In genomic region chr14:24437020-24437735, GRCh38 we compare ENCODE assay signal across 9 cellular contexts. TPM values are rescaled to one million over a fixed set of nuclear protein-coding genes. Genes with fewer than 3 reads are reported as not detected.
DNase-seq lines count a peak whose midpoint lies in the region; ATAC-seq and TF ChIP-seq lines count a peak whose summit lies in the region.
"Had no signal": no experiment of that assay in that cellular context is flagged by ENCODE, and none has a peak within 500 bp of the region (broad histone marks: within the 10 kb centered on the region; RNA-seq: fewer than 3 reads in every experiment).

No MANE protein-coding gene starts in this region.

- H3K9me2 ChIP-seq in OCI-LY7 (ENCODE audit: insufficient read depth, low read length): no peaks in the 10 kb centered on the region

- BruUV-seq in OCI-LY7 (replicated peaks; lab: Mats Ljungman, UMichigan): no TSS peak

- intact Hi-C loops in OCI-LY7 (cut with micrococcal nuclease; ENCODE audit: unreplicated experiment): no loop called here
- intact Hi-C loops in ovary (cut with DNase I): loop anchor here in 1 of 4 donors (5.0 kb wide), 2 partner anchors 35 to 105 kb away; no protein-coding TSS in a partner anchor

- in situ Hi-C loops in G401 (cut with HindIII; ENCODE audit: low sequenced_read_pairs): no loop called here

- no peak for TF ChIP-seq EP300 in ovary (IDR thresholded peaks at IDR 0.05)

- no peaks in the 10 kb centered on the region for H4K20me1 ChIP-seq in OCI-LY7 (ENCODE audit: insufficient read depth, low read length)

- peak overlapping the region; percentile 37 for H3K4me3 ChIP-seq in OCI-LY7 (ENCODE audit: low read depth, low read length, poor library complexity, severe bottlenecking)
- no peak overlapping the region for H3K4me3 ChIP-seq in ovary
- H3K4me3 ChIP-seq: GM23248 had no signal

- CTCF ChIA-PET in OCI-LY7 (lab: Charles Lee; ENCODE audit: unreplicated experiment): interaction anchor here (2.2 to 3.0 kb wide), 2 partner anchors 75 to 104 kb away, joined by 14 to 16 read pairs; no protein-coding TSS in a partner anchor

- no peak overlapping the region for H2AFZ ChIP-seq in OCI-LY7 (ENCODE audit: low read length)
- H2AFZ ChIP-seq: GM23248 had no signal

- POLR2A ChIA-PET in OCI-LY7 (lab: Charles Lee): interaction anchor here (0.7 to 1.5 kb wide), 5 partner anchors 7 to 104 kb away, joined by 3 to 11 read pairs (median 4); partner anchors contain the start of genes CBLN3 and KHNYN

- 59 to 60% (median 60%) methylated on average over 12 of the region's 12 CpGs for WGBS in ovary, 3 donors

- H3K9me3 ChIP-seq in OCI-LY7 (ENCODE audit: low read length): no peaks in the 10 kb centered on the region
- H3K9me3 ChIP-seq in ovary: no peaks in the 10 kb centered on the region

- H3K27me3 ChIP-seq in ovary: no peaks in the 10 kb centered on the region

- TF ChIP-seq POLR2A in ovary (IDR thresholded peaks at IDR 0.05): no peak

- H3K36me3 ChIP-seq in OCI-LY7 (ENCODE audit: insufficient read depth, low read length) (peaks cover 69% of the 10 kb centered on the region), ovary (no peaks in the 10 kb centered on the region)

- ATAC-seq in GM21576 (IDR thresholded peaks at IDR 0.05; ENCODE audit: unreplicated experiment) (no peak), HG03520 (IDR thresholded peaks at IDR 0.05; ENCODE audit: unreplicated experiment) (no peak)

- H3K27ac ChIP-seq in OCI-LY7 (ENCODE audit: low read depth, low read length, poor library complexity, severe bottlenecking) (peak overlapping the region; percentile 80), cingulate gyrus (ENCODE audit: low read depth, low read length) (peak overlapping the region; percentile 57), ovary (peak overlapping the region in 1 of 2 donors; percentile 35)

- H3K79me2 ChIP-seq in OCI-LY7 (ENCODE audit: insufficient read depth, low read depth, low read length): peaks cover 13% of the 10 kb centered on the region; the same call in 1 of the 2 replicates

- peak overlapping the region; percentile 63 for H3K4me2 ChIP-seq in OCI-LY7 (ENCODE audit: low read length)

- TF ChIP-seq CTCF in OCI-LY7 (conservative IDR thresholded peaks at IDR 0.05; ENCODE audit: low read length) (peak; percentile 57), ovary (IDR thresholded peaks at IDR 0.05) (no peak)

- H3K4me1 ChIP-seq in OCI-LY7 (ENCODE audit: insufficient read depth, low read length, poor library complexity, severe bottlenecking) (peaks cover 52% of the 10 kb centered on the region), ovary (ENCODE audit: insufficient read depth) (peaks cover 3% of the 10 kb centered on the region)

- peak; percentile 2 for DNase-seq in G401 (ENCODE audit: low spot score)
- DNase-seq in OCI-LY7 (ENCODE audit: low spot score): peak; percentile 67
- peak in 3 of 5 donors; percentile 29 to 50 (median 42) for DNase-seq in ovary
- no peak for DNase-seq in DMS53 (lab: John Stamatoyannopoulos, UW)
- no peak for DNase-seq in D341Med (ENCODE audit: low spot score)

RNA-seq across cellular contexts. Expression of gene SDR39U1, which starts 5.4 kb away (rescaled TPM):
- 49.2 and 56.4 TPM in 2 replicates for total RNA-seq in G401 (2014; rRNA removed; shearing (Covaris generic))
- total RNA-seq in OCI-LY7 (2014; rRNA removed; shearing (Covaris generic)): 51.4 and 54.0 TPM in 2 replicates
- 101 and 103 TPM in 2 replicates for total RNA-seq in OCI-LY7 (2022)
- 10 to 100 TPM; 46.2 to 68.8 (median 62.4) TPM for total RNA-seq in ovary
- 10 to 100 TPM; 33.4 to 65.7 TPM for polyA plus RNA-seq in ovary

RNA-seq across cellular contexts. Expression of gene KHNYN, which starts 7.4 kb away (rescaled TPM):
- total RNA-seq in G401 (2014; rRNA removed; shearing (Covaris generic)): 41.9 and 54.9 TPM in 2 replicates
- total RNA-seq in OCI-LY7 (2014; rRNA removed; shearing (Covaris generic)): 50.8 and 56.1 TPM in 2 replicates
- total RNA-seq in OCI-LY7 (2022) (57.5 and 66.4 TPM in 2 replicates), ovary (10 to 100 TPM; 41.1 to 84.8 (median 67.8) TPM)
- polyA plus RNA-seq in ovary: 10 to 100 TPM; 35.1 to 44.4 TPM

RNA-seq across cellular contexts. Expression of gene CBLN3, which starts 7.7 kb away (rescaled TPM):
- total RNA-seq in G401 (2014; rRNA removed; shearing (Covaris generic)): 0.25 and 0.88 TPM in 2 replicates
- 1.2 and 2.0 TPM in 2 replicates for total RNA-seq in OCI-LY7 (2014; rRNA removed; shearing (Covaris generic))
- 6.7 and 7.9 TPM in 2 replicates for total RNA-seq in OCI-LY7 (2022)
- 10 to 100 TPM in 1 of 7 donors, 1 to 10 TPM in 6; 2.0 to 10.5 (median 4.7) TPM for total RNA-seq in ovary
- polyA plus RNA-seq in ovary: 1 to 10 TPM; 5.8 to 7.5 TPM

RNA-seq across cellular contexts. Expression of gene NYNRIN, which starts 38.4 kb away (rescaled TPM):
- total RNA-seq in G401 (2014; rRNA removed; shearing (Covaris generic)): 19.7 and 24.1 TPM in 2 replicates
- 0.13 TPM in 2 replicates for total RNA-seq in OCI-LY7 (2014; rRNA removed; shearing (Covaris generic))
- total RNA-seq in OCI-LY7 (2022) (not detected in 2 replicates), ovary (10 to 100 TPM; 22.5 to 76.0 (median 63.6) TPM)
- 10 to 100 TPM; 22.0 to 26.2 TPM for polyA plus RNA-seq in ovary

Comparison
In these comparisons a context has a peak if more than half of its experiments do, and no peak if none do; other contexts are left out.
1. DNase-seq: peak in G401 (single experiment), OCI-LY7 (single experiment) and ovary (3 of 5); none in DMS53 (single experiment) and D341Med (single experiment).